8 cellular contexts compared by ENCODE assay signal in genomic region chr2:64586883-64587481, GRCh38.
DNase-seq lines count a peak whose midpoint lies in the region; ATAC-seq and TF ChIP-seq lines count a peak whose summit lies in the region.

No MANE protein-coding gene starts in this region.

- H3K27ac ChIP-seq in RWPE1, result no peak overlapping the region

- no peak for TF ChIP-seq POLR2A in erythroblast (IDR thresholded peaks at IDR 0.05; ENCODE audit: low read length)

- ATAC-seq in naive B cell (ENCODE audit: low read depth in 2 of 2) (peak; percentile 59 to 70), HG02798 (IDR thresholded peaks at IDR 0.05; ENCODE audit: poor library complexity, unreplicated experiment) (no peak)

- H3K36me3 Mint-ChIP-seq in naive B cell, result peaks cover 4 to 14% of the 10 kb centered on the region in 2 donors
- peaks cover 18% of the 10 kb centered on the region for H3K36me3 Mint-ChIP-seq in activated naive CD4-positive, alpha-beta T cell treated with anti-CD3 and anti-CD28 coated beads for 36 hours (ENCODE audit: low read depth)

- no peaks in the 10 kb centered on the region for H3K27me3 Mint-ChIP-seq in naive B cell
- H3K27me3 Mint-ChIP-seq in activated naive CD4-positive, alpha-beta T cell treated with anti-CD3 and anti-CD28 coated beads for 36 hours (ENCODE audit: low read depth), result no peaks in the 10 kb centered on the region

- peaks cover 8 to 12% (median 11%) of the 10 kb centered on the region in 3 donors for H3K4me1 Mint-ChIP-seq in naive B cell
- peaks cover 16% of the 10 kb centered on the region for H3K4me1 Mint-ChIP-seq in activated naive CD4-positive, alpha-beta T cell treated with anti-CD3 and anti-CD28 coated beads for 36 hours (ENCODE audit: low read depth)

- H3K27ac Mint-ChIP-seq in naive B cell, result peak overlapping the region in 2 of 6 donors; percentile 1 to 58
- H3K27ac Mint-ChIP-seq in activated naive CD4-positive, alpha-beta T cell treated with anti-CD3 and anti-CD28 coated beads for 36 hours, result no peak overlapping the region

- intact Hi-C loops in activated naive CD4-positive, alpha-beta T cell treated with anti-CD3 and anti-CD28 coated beads for 36 hours (cut with micrococcal nuclease), result loop anchor here (1.0 to 2.0 kb wide), 4 partner anchors 57 to 286 kb away; no protein-coding TSS in a partner anchor

- DNase-seq in DMS53 (lab: John Stamatoyannopoulos, UW) (peak; percentile 59), HT-29 (ENCODE audit: low spot score) (peak; percentile 69), RWPE1 (ENCODE audit: low spot score) (peak; percentile 61), erythroblast (lab: John Stamatoyannopoulos, UW) (peak; percentile 54 to 74), naive B cell (peak; percentile 35)
- no peak for DNase-seq in activated naive CD4-positive, alpha-beta T cell treated with anti-CD3 and anti-CD28 coated beads for 36 hours
- DNase-seq in activated CD8-positive, alpha-beta memory T cell treated with anti-CD3 and anti-CD28 coated beads, Interleukin-2, amount 50 U/mL, for 48 hours, result no peak

- POLR2A ChIA-PET in RWPE1 (lab: Yijun Ruan, JAX; ENCODE audit: low non-redundant PET), result no interaction called here

- CTCF ChIA-PET in RWPE1 (lab: Yijun Ruan, JAX), result interaction anchor here (0.6 to 1.6 kb wide), 14 partner anchors 50 to 538 kb away, joined by 3 to 7 read pairs (median 4); partner anchors contain the start of gene SERTAD2
- CTCF ChIA-PET in activated naive CD4-positive, alpha-beta T cell treated with anti-CD3 and anti-CD28 coated beads for 36 hours (lab: Charles Lee), result interaction anchor here (0.7 to 2.6 kb wide), 16 partner anchors 10 to 286 kb away, joined by 3 to 12 read pairs (median 3); partner anchors contain the start of gene AFTPH

- no peaks in the 10 kb centered on the region for H3K9me3 Mint-ChIP-seq in naive B cell
- no peaks in the 10 kb centered on the region for H3K9me3 Mint-ChIP-seq in activated naive CD4-positive, alpha-beta T cell treated with anti-CD3 and anti-CD28 coated beads for 36 hours

- TF ChIP-seq CTCF in RWPE1 (conservative IDR thresholded peaks at IDR 0.05; ENCODE audit: low read depth), result peak; percentile 67

- no peak overlapping the region for H3K4me3 Mint-ChIP-seq in naive B cell
- H3K4me3 Mint-ChIP-seq in activated naive CD4-positive, alpha-beta T cell treated with anti-CD3 and anti-CD28 coated beads for 36 hours, result no peak overlapping the region

Comparison
In these comparisons a context has a peak if more than half of its experiments do, and no peak if none do; other contexts are left out.
1. DNase-seq: peak in DMS53 (single experiment), HT-29 (single experiment), RWPE1 (single experiment), erythroblast (2 of 2) and naive B cell (single experiment); none in activated naive CD4-positive, alpha-beta T cell treated with anti-CD3 and anti-CD28 coated beads for 36 hours (single experiment) and activated CD8-positive, alpha-beta memory T cell treated with anti-CD3 and anti-CD28 coated beads, Interleukin-2, amount 50 U/mL, for 48 hours (single experiment).